Comparison of ENCODE assay signal across 8 cellular contexts in the genomic region with DNA sequence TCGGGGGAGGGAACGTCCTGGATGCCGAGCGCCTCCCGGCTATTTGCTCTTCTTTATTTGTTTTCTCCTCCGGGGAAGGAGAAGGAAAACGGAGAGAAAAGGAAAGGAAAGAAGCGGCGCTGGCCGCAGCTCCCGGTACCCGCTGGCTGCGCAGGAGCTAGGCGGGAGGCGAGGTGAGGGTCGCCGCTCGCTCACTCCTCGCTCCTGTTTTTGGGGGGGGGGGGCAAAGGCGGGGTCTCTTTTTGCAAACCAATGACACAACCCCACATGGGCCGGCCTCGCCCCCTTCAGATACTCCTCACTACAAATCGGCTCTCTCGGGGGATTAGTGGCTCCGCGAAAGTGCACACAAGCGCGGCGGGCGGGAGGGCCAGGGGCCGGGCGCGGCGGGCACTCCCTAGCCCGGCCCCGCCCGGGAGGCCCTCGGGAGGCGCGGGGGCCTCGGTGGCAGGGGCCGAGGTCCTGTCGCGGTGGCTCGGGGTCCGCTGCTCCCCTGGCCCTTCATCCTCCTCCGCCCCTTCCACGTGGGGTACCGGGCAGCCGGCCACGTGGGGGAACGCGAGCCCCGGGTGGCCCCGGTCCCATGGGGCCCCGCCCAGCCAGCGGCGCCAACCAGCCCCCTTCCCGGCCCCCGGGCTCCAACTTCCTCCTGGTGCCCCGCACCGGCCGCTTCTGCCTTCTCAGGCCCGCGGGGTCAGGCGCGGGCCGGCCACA. TPM values are rescaled to one million over a fixed set of nuclear protein-coding genes. Genes with fewer than 3 reads are reported as not detected.
DNase-seq lines count a peak whose midpoint lies in the region; ATAC-seq, FAIRE-seq and TF ChIP-seq lines count a peak whose summit lies in the region.

No MANE protein-coding gene starts in this region.

- 2% methylated on average over 7 of the region's 68 CpGs for WGBS in mammary epithelial cell (ENCODE audit: low coverage, missing lambda C conversion rate)

- in situ Hi-C loops in mammary epithelial cell (cut with MboI; ENCODE audit: low sequenced_read_pairs in 2 of 2): loop anchor here in 1 of 2 donors (25.0 kb wide), 1 partner anchor 476 kb away; no protein-coding TSS in a partner anchor

- no peak for FAIRE-seq in HTR-8/SVneo (lab: Jason Lieb, UNC)

- H3K4me2 ChIP-seq in mammary epithelial cell (ENCODE audit: insufficient read depth, low read depth, low read length): peak overlapping the region; percentile 99

- H3K9ac ChIP-seq in mammary epithelial cell (ENCODE audit: insufficient read depth, low read length) (peak overlapping the region; percentile 80), iPS-18a (ENCODE audit: low read length) (peak overlapping the region; percentile 76)

- dilution Hi-C loops in mammary epithelial cell (cut with HindIII; ENCODE audit: low sequenced_read_pairs): no loop called here

- DNase-seq in DMS53 (lab: John Stamatoyannopoulos, UW) (peak; percentile 92), HTR-8/SVneo (ENCODE audit: insufficient read length, low spot score) (peak; percentile 73), Peyer's patch (peak; percentile 25 to 76 (median 73)), mammary epithelial cell (peak; percentile 80), retinal pigment epithelial cell (ENCODE audit: low read depth) (peak; percentile 79)
- no peak for DNase-seq in stimulated activated CD4-positive, alpha-beta T cell treated with anti-CD3 and anti-CD28 coated beads, Interleukin-12 subunit alpha, Interleukin-12 subunit beta, amount 100 ng/mL, for 4 hours

- H3K27me3 ChIP-seq in Peyer's patch (no peaks in the 10 kb centered on the region), mammary epithelial cell (ENCODE audit: insufficient read depth, low read length) (no peaks in the 10 kb centered on the region), iPS-18a (ENCODE audit: control insufficient read depth, insufficient read depth, low read length) (no peaks in the 10 kb centered on the region)

- H2AFZ ChIP-seq in mammary epithelial cell (ENCODE audit: low read depth, low read length): peak overlapping the region; percentile 91

- H3K9me3 ChIP-seq in Peyer's patch (no peaks in the 10 kb centered on the region), mammary epithelial cell (replicated peaks; ENCODE audit: insufficient read depth, low read length) (no peaks in the 10 kb centered on the region), iPS-18a (ENCODE audit: control insufficient read depth, low read depth, low read length) (no peaks in the 10 kb centered on the region)

- ATAC-seq in GM21515 (IDR thresholded peaks at IDR 0.05; ENCODE audit: unreplicated experiment): no peak

- H3K79me2 ChIP-seq in mammary epithelial cell (ENCODE audit: insufficient read depth, low read length): peaks cover 40% of the 10 kb centered on the region

- TF ChIP-seq CTCF in Peyer's patch (IDR thresholded peaks at IDR 0.05) (peak in 1 of 6 experiments; percentile 34), mammary epithelial cell (conservative IDR thresholded peaks at IDR 0.05 in 1 of 2, IDR thresholded peaks at IDR 0.05 in 1 of 2; ENCODE audit: extremely low read depth in 1 of 2, insufficient read depth in 1 of 2, low read depth in 1 of 2, low read length in 2 of 2) (peak in 1 of 2 donors; percentile 16), retinal pigment epithelial cell (conservative IDR thresholded peaks at IDR 0.05; ENCODE audit: low read depth, low read length) (no peak)

- H3K4me3 ChIP-seq in Peyer's patch (peak overlapping the region; percentile 58 to 91 (median 68)), mammary epithelial cell (replicated peaks in 1 of 3; ENCODE audit: insufficient read depth in 1 of 3, low read depth in 2 of 3, low read length in 3 of 3) (peak overlapping the region; percentile 64 to 86 (median 70)), iPS-18a (ENCODE audit: low read length) (peak overlapping the region; percentile 73), retinal pigment epithelial cell (ENCODE audit: low read length) (peak overlapping the region; percentile 64)

- no peaks in the 10 kb centered on the region for H3K36me3 ChIP-seq in Peyer's patch
- H3K36me3 ChIP-seq in mammary epithelial cell (ENCODE audit: insufficient read depth, low read length): no peaks in the 10 kb centered on the region
- H3K36me3 ChIP-seq in iPS-18a (ENCODE audit: control insufficient read depth, low read depth, low read length): no peaks in the 10 kb centered on the region

- TF ChIP-seq POLR2A in Peyer's patch (IDR thresholded peaks at IDR 0.05): no peak

- peaks cover 0 to 25% (median 8%) of the 10 kb centered on the region in 4 donors for H3K4me1 ChIP-seq in Peyer's patch
- peaks cover 21% of the 10 kb centered on the region for H3K4me1 ChIP-seq in mammary epithelial cell (ENCODE audit: insufficient read depth, low read length)
- H3K4me1 ChIP-seq in iPS-18a (ENCODE audit: control insufficient read depth, low read depth, low read length): peaks cover 22% of the 10 kb centered on the region

- no peaks in the 10 kb centered on the region for H4K20me1 ChIP-seq in mammary epithelial cell (ENCODE audit: insufficient read depth, low read length)

- CTCF ChIA-PET in mammary epithelial cell (lab: Charles Lee; ENCODE audit: low non-redundant PET): no interaction called here

- intact Hi-C loops in mammary epithelial cell (cut with micrococcal nuclease): loop anchor here (1.0 kb wide), 4 partner anchors 104 to 468 kb away; no protein-coding TSS in a partner anchor

- BruUV-seq in mammary epithelial cell (replicated peaks; lab: Mats Ljungman, UMichigan): no TSS peak

- H3K27ac ChIP-seq in Peyer's patch (peak overlapping the region; percentile 76 to 99 (median 94)), mammary epithelial cell (ENCODE audit: insufficient read depth, low read depth, low read length) (peak overlapping the region; percentile 80), iPS-18a (ENCODE audit: low read length) (no peak overlapping the region)

RNA-seq across cellular contexts. Expression of a gene that starts 0.7 kb away (rescaled TPM):
- total RNA-seq in Peyer's patch (10 to 100 TPM; 53.6 to 83.8 (median 64.7) TPM), mammary epithelial cell (100 to 1,000 TPM; 111 to 126 TPM)
- polyA plus RNA-seq in mammary epithelial cell: 141 TPM
- polyA minus RNA-seq in mammary epithelial cell: 123 TPM
